Comparison of ENCODE assay signal across 26 cellular contexts in the genomic region with DNA sequence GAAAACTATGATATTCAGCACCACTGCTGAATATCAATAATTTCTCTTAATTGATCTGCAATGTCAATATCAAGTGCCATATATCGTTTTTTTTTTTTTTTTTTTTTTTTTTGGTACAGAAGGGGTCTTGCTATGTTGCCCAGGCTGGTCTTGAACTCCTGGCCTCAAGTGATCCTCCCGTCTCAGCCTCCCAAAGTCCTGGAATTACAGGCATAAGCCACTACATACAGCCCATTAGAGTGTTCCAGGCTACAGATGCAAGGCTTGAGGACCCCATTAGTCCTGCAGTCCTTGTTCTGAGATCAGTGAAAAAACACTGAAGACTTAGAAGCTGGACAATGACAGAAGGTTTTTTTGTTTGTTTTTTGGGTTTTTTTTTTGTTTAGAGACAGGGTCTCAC.
"Had no signal": no experiment of that assay in that cellular context is flagged by ENCODE, and none has a peak within 500 bp of the region (broad histone marks: within the 10 kb centered on the region; RNA-seq: fewer than 3 reads in every experiment).

No MANE protein-coding gene starts in this region.

- DNase-seq: natural killer cell; occipital lobe; ovary; posterior cingulate gyrus; psoas muscle; right cardiac atrium; right lobe of liver; sigmoid colon; small intestine; stimulated activated CD4-positive, alpha-beta T cell treated with anti-CD3 and anti-CD28 coated beads, Interleukin-15, amount 100 ng/mL, for 24 hours; stimulated activated CD4-positive, alpha-beta T cell treated with anti-CD3 and anti-CD28 coated beads, Interleukin-2, amount 100 ng/mL, for 24 hours; stimulated activated CD4-positive, alpha-beta T cell treated with anti-CD3 and anti-CD28 coated beads, Interleukin-2, amount 100 ng/mL, for 48 hours; stimulated activated CD4-positive, alpha-beta T cell treated with anti-CD3 and anti-CD28 coated beads, Interleukin-4, amount 100 ng/mL, for 24 hours; stimulated activated naive B cell treated with anti-CD40 and anti-IgM and Interleukin-4, amounts not matched to agents 10 μg/mL and 1 μg/mL and 100 μg/mL, for 72 hours; stimulated activated naive CD4-positive, alpha-beta T cell treated with Interleukin-2 at 50 U/mL for 16 hours; stomach; thyroid gland; trophoblast cell; upper lobe of left lung had no signal

- H3K9me3 ChIP-seq: ovary, psoas muscle, right lobe of liver, sigmoid colon, stomach, thoracic aorta, thyroid gland, tibial nerve, upper lobe of left lung, vagina had no signal

- H3K4me3 ChIP-seq: neural progenitor cell, ovary, psoas muscle, right lobe of liver, sigmoid colon, stomach, thoracic aorta, thyroid gland, tibial nerve, upper lobe of left lung, vagina had no signal

- H3K27me3 ChIP-seq: neural progenitor cell, ovary, right lobe of liver, sigmoid colon, stomach, thyroid gland, tibial nerve, upper lobe of left lung, vagina had no signal

- H2AFZ ChIP-seq: neural progenitor cell, parathyroid adenoma had no signal

- ATAC-seq: psoas muscle; right cardiac atrium; right lobe of liver; stimulated activated effector memory CD8-positive, alpha-beta T cell treated with anti-CD3 and anti-CD28 coated beads, Interleukin-12 subunit alpha, Interleukin-12 subunit beta, amount 100 ng/mL, for 72 hours; stimulated activated naive B cell treated with anti-CD40 and anti-IgM and Interleukin-4, amounts not matched to agents 10 μg/mL and 1 μg/mL and 100 μg/mL, for 72 hours had no signal

- H3K4me1 ChIP-seq: neural progenitor cell, parathyroid adenoma, psoas muscle, right lobe of liver had no signal

- H3K27ac ChIP-seq: neural progenitor cell, ovary, parathyroid adenoma, psoas muscle, right lobe of liver, sigmoid colon, stomach, thoracic aorta, thyroid gland, tibial nerve, upper lobe of left lung, vagina had no signal

- H3K36me3 ChIP-seq: neural progenitor cell, ovary, right lobe of liver, sigmoid colon, stomach, thoracic aorta, thyroid gland, tibial nerve, upper lobe of left lung, vagina had no signal

- H3K4me2 ChIP-seq: neural progenitor cell had no signal

- FAIRE-seq: small intestine, urothelium cell line had no signal

- H3K9ac ChIP-seq: neural progenitor cell, parathyroid adenoma had no signal
